In genomic region chr6:9628819-9629218, GRCh38 we compare ENCODE assay signal across 35 cellular contexts.
A peak's percentile ranks its signal among the peaks of the same experiment; 100 is the strongest.
DNase-seq lines count a peak whose midpoint lies in the region; ATAC-seq, FAIRE-seq and TF ChIP-seq lines count a peak whose summit lies in the region.
"Had no signal": no experiment of that assay in that cellular context is flagged by ENCODE, and none has a peak within 500 bp of the region (broad histone marks: within the 10 kb centered on the region; RNA-seq: fewer than 3 reads in every experiment).

No MANE protein-coding gene starts in this region.

- H3K9me3 ChIP-seq in A549 = no peaks in the 10 kb centered on the region
- peaks cover 9% of the 10 kb centered on the region; the same call in 1 of the 2 replicates for H3K9me3 ChIP-seq in OCI-LY7 (ENCODE audit: low read length)
- H3K9me3 ChIP-seq in small intestine (ENCODE audit: control insufficient read depth, low read depth) = no peaks in the 10 kb centered on the region
- H3K9me3 ChIP-seq: prostate gland, testis, uterus had no signal

- no peak overlapping the region for H2AFZ ChIP-seq in OCI-LY7 (ENCODE audit: low read length)

- H3K4me3 ChIP-seq in A549 (no peak overlapping the region), epithelial cell of esophagus (ENCODE audit: low read length) (no peak overlapping the region), OCI-LY7 (ENCODE audit: low read depth, low read length, poor library complexity, severe bottlenecking) (no peak overlapping the region), small intestine (ENCODE audit: low read depth in 1 of 2, low read length in 2 of 2) (no peak overlapping the region)
- H3K4me3 ChIP-seq: cardiac muscle cell, esophagus squamous epithelium, gastroesophageal sphincter, left ventricle myocardium inferior, prostate gland, testis, uterus had no signal

- ATAC-seq in A549 (no peak), HG02678 (IDR thresholded peaks at IDR 0.05; ENCODE audit: unreplicated experiment) (no peak)
- ATAC-seq: CD8-positive, alpha-beta T cell; gastroesophageal sphincter; naive thymus-derived CD4-positive, alpha-beta T cell; stimulated activated naive CD8-positive, alpha-beta T cell treated with anti-CD3 and anti-CD28 coated beads, Interleukin-15, Interleukin-2, amounts not matched to agents 100 U/mL and 50 U/mL, for 24 hours had no signal

- H3K27ac ChIP-seq in A549 = no peak overlapping the region
- H3K27ac ChIP-seq in OCI-LY7 (ENCODE audit: low read depth, low read length, poor library complexity, severe bottlenecking) = no peak overlapping the region
- H3K27ac ChIP-seq in small intestine (ENCODE audit: low read depth in 1 of 2, low read length in 1 of 2) = no peak overlapping the region
- H3K27ac ChIP-seq: cardiac muscle cell, esophagus squamous epithelium, gastroesophageal sphincter, HL-60, left ventricle myocardium inferior, prostate gland, testis, uterus had no signal

- no peaks in the 10 kb centered on the region for H4K20me1 ChIP-seq in OCI-LY7 (ENCODE audit: insufficient read depth, low read length)

- FAIRE-seq in A549 (lab: Jason Lieb, UNC) (no peak), small intestine (lab: Jason Lieb, UNC) (no peak)
- FAIRE-seq: A204.1, GM12892 had no signal

- TF ChIP-seq CTCF in A549 (IDR thresholded peaks at IDR 0.05) = no peak
- no peak for TF ChIP-seq CTCF in epithelial cell of esophagus (IDR thresholded peaks at IDR 0.05; ENCODE audit: insufficient read depth, low read depth, low read length, missing control alignments)
- no peak for TF ChIP-seq CTCF in OCI-LY7 (conservative IDR thresholded peaks at IDR 0.05; ENCODE audit: low read length)

- H3K4me2 ChIP-seq in A549 = no peak overlapping the region
- H3K4me2 ChIP-seq in OCI-LY7 (ENCODE audit: low read length) = no peak overlapping the region

- no peak for TF ChIP-seq EP300 in A549 (IDR thresholded peaks at IDR 0.05)

- no TSS peak for BruUV-seq in OCI-LY7 (replicated peaks; lab: Mats Ljungman, UMichigan)

- TF ChIP-seq RAD21 in A549 (conservative IDR thresholded peaks at IDR 0.05 in 1 of 2, IDR thresholded peaks at IDR 0.05 in 1 of 2) = no peak

- H3K36me3 ChIP-seq in OCI-LY7 (ENCODE audit: insufficient read depth, low read length) (no peaks in the 10 kb centered on the region), small intestine (ENCODE audit: control insufficient read depth in 2 of 2, insufficient read depth in 2 of 2, low read length in 2 of 2) (no peaks in the 10 kb centered on the region)
- H3K36me3 ChIP-seq: cardiac muscle cell, esophagus squamous epithelium, gastroesophageal sphincter, left ventricle myocardium inferior, prostate gland, uterus had no signal

- DNase-seq in A549 (ENCODE audit: low read depth in 1 of 2, low spot score in 1 of 2) (no peak), LHCN-M2 (ENCODE audit: low read depth) (peak; percentile 44), RPMI8226 (peak; percentile 29), epithelial cell of esophagus (ENCODE audit: low read depth) (peak; percentile 55), OCI-LY7 (ENCODE audit: low spot score) (no peak), NCI-H1105 (lab: John Stamatoyannopoulos, UW) (no peak), small intestine (no peak)
- DNase-seq: activated CD4-positive, alpha-beta memory T cell treated with anti-CD3 and anti-CD28 coated beads for 36 hours; activated CD4-positive, CD25-positive, alpha-beta regulatory T cell; activated CD8-positive, alpha-beta memory T cell treated with anti-CD3 and anti-CD28 coated beads, Interleukin-2, amount 50 U/mL, for 48 hours; activated naive CD4-positive, alpha-beta T cell treated with anti-CD3 and anti-CD28 coated beads, Interleukin-2, amount 50 U/mL, for 16 hours; CD8-positive, alpha-beta T cell; cortex of kidney; DMS 273 treated with DMSO at 0.1 percent for 48 hours; endodermal cell; esophagus squamous epithelium; HFFc6; hippocampal formation; immature natural killer cell; left ventricle myocardium inferior; midbrain; naive thymus-derived CD4-positive, alpha-beta T cell; NCI-H1417 treated with DMSO at 0.1 percent for 48 hours; NCI-H82; Right ventricle myocardium superior; stimulated activated naive CD8-positive, alpha-beta T cell treated with anti-CD3 and anti-CD28 coated beads, Interleukin-15, Interleukin-2, amounts not matched to agents 100 U/mL and 50 U/mL, for 24 hours; testis; uterus had no signal

- CTCF ChIA-PET in A549 (lab: Yijun Ruan, JAX) (no interaction called here), OCI-LY7 (lab: Charles Lee; ENCODE audit: unreplicated experiment) (no interaction called here)

- no peaks in the 10 kb centered on the region for H3K27me3 ChIP-seq in small intestine (ENCODE audit: control insufficient read depth in 2 of 2, insufficient read depth in 2 of 2, low read length in 2 of 2)
- H3K27me3 ChIP-seq: cardiac muscle cell, esophagus squamous epithelium, gastroesophageal sphincter, testis, uterus had no signal

- POLR2A ChIA-PET in A549 (lab: Yijun Ruan, JAX) (interaction anchor here (0.6 kb wide), 1 partner anchor 11 kb away, joined by 3 read pairs; no protein-coding TSS in a partner anchor), OCI-LY7 (lab: Charles Lee) (no interaction called here)

- intact Hi-C loops in OCI-LY7 (cut with micrococcal nuclease; ENCODE audit: unreplicated experiment) = no loop called here

- no peaks in the 10 kb centered on the region for H3K79me2 ChIP-seq in OCI-LY7 (ENCODE audit: insufficient read depth, low read depth, low read length)

- H3K9me2 ChIP-seq in OCI-LY7 (ENCODE audit: insufficient read depth, low read length) = 0 out of 2 replicates have a peak, but pooled peaks cover 3% of the 10 kb centered on the region

- H3K4me1 ChIP-seq in A549 (no peaks in the 10 kb centered on the region), OCI-LY7 (ENCODE audit: insufficient read depth, low read length, poor library complexity, severe bottlenecking) (no peaks in the 10 kb centered on the region), small intestine (ENCODE audit: control insufficient read depth in 2 of 2, insufficient read depth in 1 of 2, low read depth in 1 of 2, low read length in 1 of 2) (no peaks in the 10 kb centered on the region)
- H3K4me1 ChIP-seq: esophagus squamous epithelium, gastroesophageal sphincter, left ventricle myocardium inferior, prostate gland, testis, uterus had no signal

- TF ChIP-seq POLR2A in A549 (IDR thresholded peaks at IDR 0.05; ENCODE audit: low read length) = no peak

TF ChIP-seq in A549, 52 proteins besides CTCF, POLR2A, EP300 and RAD21:
- TF ChIP-seq MAFK (IDR thresholded peaks at IDR 0.05; ENCODE audit: partially characterized antibody) = peak; percentile 59
- no peak for TF ChIP-seq ATOH8 (CRISPR knock-in tag; IDR thresholded peaks at IDR 0.05; ENCODE audit: low read depth)

Comparison
In these comparisons a context has a peak if more than half of its experiments do, and no peak if none do; other contexts are left out.
1. DNase-seq: peak in LHCN-M2 (single experiment), RPMI8226 (single experiment) and epithelial cell of esophagus (single experiment); none in A549 (0 of 2), OCI-LY7 (single experiment), NCI-H1105 (single experiment) and small intestine (single experiment).